Comparison of ENCODE assay signal across 23 cellular contexts in genomic region chr18:42689310-42689709, GRCh38.
"Had no signal": no experiment of that assay in that cellular context is flagged by ENCODE, and none has a peak within 500 bp of the region (broad histone marks: within the 10 kb centered on the region; RNA-seq: fewer than 3 reads in every experiment).

No MANE protein-coding gene starts in this region.

- H3K4me1 ChIP-seq: colonic mucosa, esophagus muscularis mucosa, esophagus squamous epithelium, foreskin keratinocyte, gastrocnemius medialis, gastroesophageal sphincter, heart left ventricle, heart right ventricle had no signal

- H3K27ac ChIP-seq: colonic mucosa, coronary artery, dorsolateral prefrontal cortex, epithelial cell of prostate, esophagus muscularis mucosa, esophagus squamous epithelium, foreskin keratinocyte, gastrocnemius medialis, gastroesophageal sphincter, heart left ventricle, heart right ventricle had no signal

- DNase-seq: colonic mucosa; cortex of kidney; dermis blood vessel endothelial cell; dorsolateral prefrontal cortex; effector CD4-positive, alpha-beta T cell; effector CD8-positive, alpha-beta T cell; effector memory CD4-positive, alpha-beta T cell; effector memory CD8-positive, alpha-beta T cell; endodermal cell; erythroblast; esophagus squamous epithelium; foreskin fibroblast; foreskin keratinocyte; foreskin melanocyte; gastrocnemius medialis; glutamatergic neuron; head of caudate nucleus; heart left ventricle; heart right ventricle had no signal

- H3K27me3 ChIP-seq: colonic mucosa, dorsolateral prefrontal cortex, esophagus muscularis mucosa, esophagus squamous epithelium, foreskin keratinocyte, gastrocnemius medialis, gastroesophageal sphincter, heart left ventricle, heart right ventricle had no signal

- H3K36me3 ChIP-seq: colonic mucosa, esophagus muscularis mucosa, esophagus squamous epithelium, gastrocnemius medialis, gastroesophageal sphincter, heart left ventricle, heart right ventricle had no signal

- H3K4me3 ChIP-seq: colonic mucosa, coronary artery, dorsolateral prefrontal cortex, esophagus muscularis mucosa, esophagus squamous epithelium, gastrocnemius medialis, gastroesophageal sphincter, heart left ventricle, heart right ventricle had no signal

- H3K9me3 ChIP-seq: colonic mucosa, esophagus squamous epithelium, gastrocnemius medialis, gastroesophageal sphincter had no signal
